ENCODE assay signal across 15 cellular contexts in genomic region chr1:165289556-165289955, GRCh38.
"Had no signal": no experiment of that assay in that cellular context is flagged by ENCODE, and none has a peak within 500 bp of the region (broad histone marks: within the 10 kb centered on the region; RNA-seq: fewer than 3 reads in every experiment).

No MANE protein-coding gene starts in this region.

- H3K27me3 ChIP-seq: neural progenitor cell, suprapubic skin had no signal

- DNase-seq: activated naive CD4-positive, alpha-beta T cell treated with Interleukin-2 at 50 U/mL for 16 hours; activated T-cell treated with anti-CD3 and anti-CD28 coated beads for 4 hours; aorta; cortex of kidney; effector CD4-positive, alpha-beta T cell; hippocampal formation; kidney; left ventricle myocardium inferior; naive B cell had no signal

- H3K27ac Mint-ChIP-seq: naive B cell; neural progenitor cell; stimulated activated naive CD8-positive, alpha-beta T cell treated with anti-CD3 and anti-CD28 coated beads, Interleukin-15, Interleukin-2, amounts not matched to agents 100 ng/mL and 50 ng/mL, for 24 hours had no signal

- H3K36me3 ChIP-seq: esophagus muscularis mucosa, left ventricle myocardium inferior, neural progenitor cell, suprapubic skin had no signal

- H3K27ac ChIP-seq: esophagus muscularis mucosa, left ventricle myocardium inferior, neural progenitor cell, suprapubic skin had no signal

- H3K9me3 Mint-ChIP-seq: stimulated activated naive CD8-positive, alpha-beta T cell treated with anti-CD3 and anti-CD28 coated beads, Interleukin-15, Interleukin-2, amounts not matched to agents 100 ng/mL and 50 ng/mL, for 24 hours had no signal

- H3K4me3 ChIP-seq: esophagus muscularis mucosa, left ventricle myocardium inferior, neural progenitor cell, suprapubic skin had no signal

- H3K36me3 Mint-ChIP-seq: naive B cell had no signal

- H3K9me3 ChIP-seq: esophagus muscularis mucosa, left ventricle myocardium inferior, suprapubic skin had no signal

- ATAC-seq: activated CD4-positive, CD25-positive, alpha-beta regulatory T cell treated with anti-CD3 and anti-CD28 coated beads, Interleukin-2, amount 50 U/mL, for 24 hours; sciatic nerve had no signal

- H3K4me3 Mint-ChIP-seq: naive B cell; neural progenitor cell; stimulated activated naive CD8-positive, alpha-beta T cell treated with anti-CD3 and anti-CD28 coated beads, Interleukin-15, Interleukin-2, amounts not matched to agents 100 ng/mL and 50 ng/mL, for 24 hours had no signal
